ENCODE assay signal across 1 cellular context in the genomic region with DNA sequence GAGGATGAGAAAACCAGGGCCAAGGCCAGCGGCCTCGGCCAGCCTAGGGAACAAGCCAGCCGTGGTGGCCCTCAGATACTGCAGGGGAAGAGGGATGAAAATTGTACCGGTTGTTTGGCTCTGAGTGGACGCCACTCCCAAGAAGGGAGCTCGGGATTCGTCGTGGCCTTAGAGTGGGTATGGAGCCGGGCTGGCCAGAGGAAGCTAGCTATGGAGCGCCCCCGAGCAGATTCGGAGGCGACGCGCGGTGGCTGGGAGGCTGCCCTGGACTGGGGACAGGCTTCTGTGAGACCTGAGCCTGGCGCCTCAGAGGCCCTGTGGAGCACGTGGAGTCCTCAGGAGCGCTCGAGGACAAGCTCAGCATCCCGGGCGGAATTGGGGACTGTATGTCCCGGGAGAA.
TF ChIP-seq lines count a peak whose summit lies in the region.

No MANE protein-coding gene starts in this region.

TF ChIP-seq in GM12878, 131 proteins besides CTCF, POLR2A, EP300 and RAD21:
- TF ChIP-seq CREM (IDR thresholded peaks at IDR 0.05; ENCODE audit: low read depth) (no peak), NBN (IDR thresholded peaks at IDR 0.05) (no peak), IKZF2 (IDR thresholded peaks at IDR 0.05) (no peak), BHLHE40 (IDR thresholded peaks at IDR 0.05; ENCODE audit: borderline replicate concordance in 1 of 2, low read depth in 2 of 2, low read length in 1 of 2) (0 out of 4 replicates have a peak, but pooled peaks of 1 of the 2 experiments have one; percentile 15), POLR2AphosphoS2 (IDR thresholded peaks at IDR 0.05; ENCODE audit: low read depth, low read length) (no peak), SMC3 (IDR thresholded peaks at IDR 0.05; ENCODE audit: borderline replicate concordance, low read length) (no peak), STAT3 (IDR thresholded peaks at IDR 0.05; ENCODE audit: low read depth, low read length) (no peak), ZNF622 (IDR thresholded peaks at IDR 0.05) (no peak)
- TF ChIP-seq, protein P1, sequence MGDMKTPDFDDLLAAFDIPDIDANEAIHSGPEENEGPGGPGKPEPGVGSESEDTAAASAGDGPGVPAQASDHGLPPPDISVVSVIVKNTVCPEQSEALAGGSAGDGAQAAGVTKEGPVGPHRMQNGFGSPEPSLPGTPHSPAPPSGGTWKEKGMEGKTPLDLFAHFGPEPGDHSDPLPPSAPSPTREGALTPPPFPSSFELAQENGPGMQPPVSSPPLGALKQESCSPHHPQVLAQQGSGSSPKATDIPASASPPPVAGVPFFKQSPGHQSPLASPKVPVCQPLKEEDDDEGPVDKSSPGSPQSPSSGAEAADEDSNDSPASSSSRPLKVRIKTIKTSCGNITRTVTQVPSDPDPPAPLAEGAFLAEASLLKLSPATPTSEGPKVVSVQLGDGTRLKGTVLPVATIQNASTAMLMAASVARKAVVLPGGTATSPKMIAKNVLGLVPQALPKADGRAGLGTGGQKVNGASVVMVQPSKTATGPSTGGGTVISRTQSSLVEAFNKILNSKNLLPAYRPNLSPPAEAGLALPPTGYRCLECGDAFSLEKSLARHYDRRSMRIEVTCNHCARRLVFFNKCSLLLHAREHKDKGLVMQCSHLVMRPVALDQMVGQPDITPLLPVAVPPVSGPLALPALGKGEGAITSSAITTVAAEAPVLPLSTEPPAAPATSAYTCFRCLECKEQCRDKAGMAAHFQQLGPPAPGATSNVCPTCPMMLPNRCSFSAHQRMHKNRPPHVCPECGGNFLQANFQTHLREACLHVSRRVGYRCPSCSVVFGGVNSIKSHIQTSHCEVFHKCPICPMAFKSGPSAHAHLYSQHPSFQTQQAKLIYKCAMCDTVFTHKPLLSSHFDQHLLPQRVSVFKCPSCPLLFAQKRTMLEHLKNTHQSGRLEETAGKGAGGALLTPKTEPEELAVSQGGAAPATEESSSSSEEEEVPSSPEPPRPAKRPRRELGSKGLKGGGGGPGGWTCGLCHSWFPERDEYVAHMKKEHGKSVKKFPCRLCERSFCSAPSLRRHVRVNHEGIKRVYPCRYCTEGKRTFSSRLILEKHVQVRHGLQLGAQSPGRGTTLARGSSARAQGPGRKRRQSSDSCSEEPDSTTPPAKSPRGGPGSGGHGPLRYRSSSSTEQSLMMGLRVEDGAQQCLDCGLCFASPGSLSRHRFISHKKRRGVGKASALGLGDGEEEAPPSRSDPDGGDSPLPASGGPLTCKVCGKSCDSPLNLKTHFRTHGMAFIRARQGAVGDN (IDR thresholded peaks at IDR 0.05), result peak; percentile 73
- TF ChIP-seq, protein P2, sequence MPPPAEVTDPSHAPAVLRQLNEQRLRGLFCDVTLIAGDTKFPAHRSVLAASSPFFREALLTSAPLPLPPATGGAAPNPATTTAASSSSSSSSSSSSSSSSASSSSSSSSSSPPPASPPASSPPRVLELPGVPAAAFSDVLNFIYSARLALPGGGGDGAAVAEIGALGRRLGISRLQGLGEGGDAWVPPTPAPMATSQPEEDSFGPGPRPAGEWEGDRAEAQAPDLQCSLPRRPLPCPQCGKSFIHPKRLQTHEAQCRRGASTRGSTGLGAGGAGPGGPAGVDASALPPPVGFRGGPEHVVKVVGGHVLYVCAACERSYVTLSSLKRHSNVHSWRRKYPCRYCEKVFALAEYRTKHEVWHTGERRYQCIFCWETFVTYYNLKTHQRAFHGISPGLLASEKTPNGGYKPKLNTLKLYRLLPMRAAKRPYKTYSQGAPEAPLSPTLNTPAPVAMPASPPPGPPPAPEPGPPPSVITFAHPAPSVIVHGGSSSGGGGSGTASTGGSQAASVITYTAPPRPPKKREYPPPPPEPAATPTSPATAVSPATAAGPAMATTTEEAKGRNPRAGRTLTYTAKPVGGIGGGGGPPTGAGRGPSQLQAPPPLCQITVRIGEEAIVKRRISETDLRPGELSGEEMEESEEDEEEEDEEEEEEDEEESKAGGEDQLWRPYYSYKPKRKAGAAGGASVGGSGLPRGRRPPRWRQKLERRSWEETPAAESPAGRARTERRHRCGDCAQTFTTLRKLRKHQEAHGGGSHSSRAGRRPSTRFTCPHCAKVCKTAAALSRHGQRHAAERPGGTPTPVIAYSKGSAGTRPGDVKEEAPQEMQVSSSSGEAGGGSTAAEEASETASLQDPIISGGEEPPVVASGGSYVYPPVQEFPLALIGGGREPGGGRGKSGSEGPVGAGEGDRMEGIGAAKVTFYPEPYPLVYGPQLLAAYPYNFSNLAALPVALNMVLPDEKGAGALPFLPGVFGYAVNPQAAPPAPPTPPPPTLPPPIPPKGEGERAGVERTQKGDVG (CRISPR knock-in tag; IDR thresholded peaks at IDR 0.05), result no peak
